In genomic region chr9:109886617-109887016, GRCh38 we compare ENCODE assay signal across 10 cellular contexts.
A peak's percentile ranks its signal among the peaks of the same experiment; 100 is the strongest.
DNase-seq lines count a peak whose midpoint lies in the region; ATAC-seq and TF ChIP-seq lines count a peak whose summit lies in the region.
"Had no signal": no experiment of that assay in that cellular context is flagged by ENCODE, and none has a peak within 500 bp of the region (broad histone marks: within the 10 kb centered on the region; RNA-seq: fewer than 3 reads in every experiment).

No MANE protein-coding gene starts in this region.

- H3K36me3 Mint-ChIP-seq in activated naive CD8-positive, alpha-beta T cell treated with anti-CD3 and anti-CD28 coated beads, Interleukin-2, amount 10 ng/mL, durations not matched to agents 7 days and 5 days: no peaks in the 10 kb centered on the region

- H3K4me1 ChIP-seq in left ventricle myocardium inferior: peaks cover 59% of the 10 kb centered on the region

- ATAC-seq in Right ventricle myocardium inferior (no peak), HG03378 (IDR thresholded peaks at IDR 0.05; ENCODE audit: unreplicated experiment) (peak; percentile 82), GM19035 (IDR thresholded peaks at IDR 0.05; ENCODE audit: unreplicated experiment) (no peak)
- ATAC-seq in activated naive CD8-positive, alpha-beta T cell treated with anti-CD3 and anti-CD28 coated beads, Interleukin-2, amount 10 ng/mL, durations not matched to agents 7 days and 5 days (ENCODE audit: low read depth): peak; percentile 85

- POLR2A ChIA-PET in activated naive CD8-positive, alpha-beta T cell treated with anti-CD3 and anti-CD28 coated beads, Interleukin-2, amount 10 ng/mL, durations not matched to agents 7 days and 5 days (lab: Charles Lee): no interaction called here

- no peaks in the 10 kb centered on the region for H3K27me3 ChIP-seq in left ventricle myocardium inferior (ENCODE audit: low read depth)

- peaks cover 17% of the 10 kb centered on the region for H3K4me1 Mint-ChIP-seq in activated naive CD8-positive, alpha-beta T cell treated with anti-CD3 and anti-CD28 coated beads, Interleukin-2, amount 10 ng/mL, durations not matched to agents 7 days and 5 days

- TF ChIP-seq CTCF in left ventricle myocardium inferior (IDR thresholded peaks at IDR 0.05; ENCODE audit: borderline replicate concordance): no peak

- peak overlapping the region; percentile 86 for H3K27ac ChIP-seq in left ventricle myocardium inferior (replicated peaks)
- peak overlapping the region; percentile 90 for H3K27ac ChIP-seq in temporal lobe (ENCODE audit: low read depth, low read length)
- H3K27ac ChIP-seq: psoas muscle had no signal

- intact Hi-C loops in left ventricle myocardium inferior (cut with micrococcal nuclease): no loop called here
- intact Hi-C loops in Right ventricle myocardium inferior (cut with DNase I): loop anchor here (1.0 to 5.0 kb wide), 3 partner anchors 18 to 314 kb away; no protein-coding TSS in a partner anchor

- no peaks in the 10 kb centered on the region for H3K36me3 ChIP-seq in left ventricle myocardium inferior

- H3K4me3 Mint-ChIP-seq in activated naive CD8-positive, alpha-beta T cell treated with anti-CD3 and anti-CD28 coated beads, Interleukin-2, amount 10 ng/mL, durations not matched to agents 7 days and 5 days: peak overlapping the region; percentile 12

- H3K27ac Mint-ChIP-seq in activated naive CD8-positive, alpha-beta T cell treated with anti-CD3 and anti-CD28 coated beads, Interleukin-2, amount 10 ng/mL, durations not matched to agents 7 days and 5 days: peak overlapping the region; percentile 13

- no peaks in the 10 kb centered on the region for H3K9me3 Mint-ChIP-seq in activated naive CD8-positive, alpha-beta T cell treated with anti-CD3 and anti-CD28 coated beads, Interleukin-2, amount 10 ng/mL, durations not matched to agents 7 days and 5 days

- DNase-seq in left ventricle myocardium inferior (no peak), Right ventricle myocardium inferior (ENCODE audit: missing footprints) (no peak), hypothalamus (lab: John Stamatoyannopoulos, UW) (no peak), AG08396 (ENCODE audit: low spot score) (no peak)
- DNase-seq in activated naive CD8-positive, alpha-beta T cell treated with anti-CD3 and anti-CD28 coated beads, Interleukin-2, amount 10 ng/mL, durations not matched to agents 7 days and 5 days: no peak
- DNase-seq: NCI-H69, psoas muscle had no signal

- no peak overlapping the region for H3K4me3 ChIP-seq in left ventricle myocardium inferior
- H3K4me3 ChIP-seq: psoas muscle had no signal

- no peaks in the 10 kb centered on the region for H3K9me3 ChIP-seq in left ventricle myocardium inferior (replicated peaks)
- H3K9me3 ChIP-seq: psoas muscle had no signal

- H3K27me3 Mint-ChIP-seq in activated naive CD8-positive, alpha-beta T cell treated with anti-CD3 and anti-CD28 coated beads, Interleukin-2, amount 10 ng/mL, durations not matched to agents 7 days and 5 days: no peaks in the 10 kb centered on the region

Comparison
In these comparisons a context has a peak if more than half of its experiments do, and no peak if none do; other contexts are left out.
1. ATAC-seq: peak in HG03378 (single experiment) and activated naive CD8-positive, alpha-beta T cell treated with anti-CD3 and anti-CD28 coated beads, Interleukin-2, amount 10 ng/mL, durations not matched to agents 7 days and 5 days (single experiment); none in Right ventricle myocardium inferior (single experiment) and GM19035 (single experiment).